Comparison of ENCODE assay signal across 32 cellular contexts in genomic region chr15:61318802-61319201, GRCh38.
"Had no signal": no experiment of that assay in that cellular context is flagged by ENCODE, and none has a peak within 500 bp of the region (broad histone marks: within the 10 kb centered on the region; RNA-seq: fewer than 3 reads in every experiment).

No MANE protein-coding gene starts in this region.

- H3K27me3 ChIP-seq: adrenal gland, ascending aorta, breast epithelium, cardiac muscle cell, colonic mucosa had no signal

- ATAC-seq: activated CD4-positive, CD25-positive, alpha-beta regulatory T cell treated with anti-CD3 and anti-CD28 coated beads, Interleukin-2, amount 50 U/mL, for 24 hours; activated CD8-positive, alpha-beta T cell treated with anti-CD3 and anti-CD28 coated beads for 36 hours; activated T-cell treated with anti-CD3 and anti-CD28 coated beads, Interleukin-2, amount 50 U/mL, for 4 hours; activated T-helper 17 cell treated with anti-CD3 and anti-CD28 coated beads, Interleukin-2, amount 50 U/mL, for 72 hours; esophagus mucosa; heart left ventricle; T-helper 17 cell had no signal

- H3K36me3 Mint-ChIP-seq: activated naive CD8-positive, alpha-beta T cell; brain had no signal

- H3K9me3 ChIP-seq: adrenal gland, ascending aorta, breast epithelium, colonic mucosa, heart left ventricle had no signal

- H3K27ac Mint-ChIP-seq: activated B cell treated with CpG ODN at 0.5 μM for 24 hours; activated CD8-positive, alpha-beta T cell treated with anti-CD3 and anti-CD28 coated beads for 36 hours; activated naive CD8-positive, alpha-beta T cell; activated T-helper 17 cell treated with anti-CD3 and anti-CD28 coated beads, Interleukin-2, amount 50 U/mL, for 72 hours; endodermal cell; T-helper 17 cell; T-helper 2 cell treated with Interferon-gamma antibody and Interleukin-4, amounts not matched to agents 5 μg/mL and 100 μg/mL, for 36 hours had no signal

- H3K36me3 ChIP-seq: adrenal gland, ascending aorta, breast epithelium, cardiac muscle cell, colonic mucosa, heart left ventricle, WERI-Rb-1 had no signal

- H3K9me3 Mint-ChIP-seq: activated B cell treated with CpG ODN at 0.5 μM for 24 hours; activated CD8-positive, alpha-beta T cell treated with anti-CD3 and anti-CD28 coated beads for 36 hours; activated T-cell treated with anti-CD3 and anti-CD28 coated beads, Interleukin-2, amount 50 U/mL, for 4 hours; activated T-helper 17 cell treated with anti-CD3 and anti-CD28 coated beads, Interleukin-2, amount 50 U/mL, for 72 hours; T-helper 2 cell treated with Interferon-gamma antibody and Interleukin-4, amounts not matched to agents 5 μg/mL and 100 μg/mL, for 36 hours had no signal

- H3K4me1 ChIP-seq: adrenal gland, ascending aorta, breast epithelium, colonic mucosa, heart left ventricle had no signal

- H3K4me3 ChIP-seq: adrenal gland, ascending aorta, breast epithelium, cardiac muscle cell, colonic mucosa, heart left ventricle had no signal

- H3K4me3 Mint-ChIP-seq: activated B cell treated with CpG ODN at 0.5 μM for 24 hours; activated CD8-positive, alpha-beta T cell treated with anti-CD3 and anti-CD28 coated beads for 36 hours; activated naive CD8-positive, alpha-beta T cell; activated T-cell treated with anti-CD3 and anti-CD28 coated beads, Interleukin-2, amount 50 U/mL, for 4 hours; activated T-helper 17 cell treated with anti-CD3 and anti-CD28 coated beads, Interleukin-2, amount 50 U/mL, for 72 hours; brain; endodermal cell; T-helper 17 cell; T-helper 2 cell treated with Interferon-gamma antibody and Interleukin-4, amounts not matched to agents 5 μg/mL and 100 μg/mL, for 36 hours had no signal

- H3K4me1 Mint-ChIP-seq: activated B cell treated with CpG ODN at 0.5 μM for 24 hours; activated T-helper 17 cell treated with anti-CD3 and anti-CD28 coated beads, Interleukin-2, amount 50 U/mL, for 72 hours; brain; T-helper 17 cell had no signal

- DNase-seq: activated B cell treated with CpG ODN at 0.5 μM for 24 hours; activated CD4-positive, alpha-beta T cell treated with anti-CD3 and anti-CD28 coated beads for 48 hours; activated CD4-positive, alpha-beta T cell treated with anti-CD3 and anti-CD28 coated beads, Interleukin-2, amount 50 U/mL, for 1 hour; activated CD4-positive, alpha-beta T cell treated with anti-CD3 and anti-CD28 coated beads, Interleukin-2, amount 50 U/mL, for 48 hours; activated CD8-positive, alpha-beta memory T cell treated with anti-CD3 and anti-CD28 coated beads for 24 hours; activated CD8-positive, alpha-beta T cell treated with anti-CD3 and anti-CD28 coated beads for 36 hours; activated effector memory CD4-positive, alpha-beta T cell treated with Interleukin-2 at 50 U/mL for 16 hours; activated gamma-delta T cell treated with Interleukin-2 at 50 U/mL for 16 hours; activated naive CD4-positive, alpha-beta T cell treated with anti-CD3 and anti-CD28 coated beads, Interleukin-2, amount 50 U/mL, for 16 hours; activated naive CD4-positive, alpha-beta T cell treated with Interleukin-2 at 50 U/mL for 16 hours; activated T-cell treated with anti-CD3 and anti-CD28 coated beads, Interleukin-2, amount 50 U/mL, for 4 hours; adrenal gland; central memory CD4-positive, alpha-beta T cell; cerebellar nuclear complex; colonic mucosa; effector CD8-positive, alpha-beta T cell; endodermal cell; foreskin fibroblast; heart left ventricle; T-helper 1 cell; T-helper 17 cell; T1000; WERI-Rb-1 had no signal
